In the genomic region with DNA sequence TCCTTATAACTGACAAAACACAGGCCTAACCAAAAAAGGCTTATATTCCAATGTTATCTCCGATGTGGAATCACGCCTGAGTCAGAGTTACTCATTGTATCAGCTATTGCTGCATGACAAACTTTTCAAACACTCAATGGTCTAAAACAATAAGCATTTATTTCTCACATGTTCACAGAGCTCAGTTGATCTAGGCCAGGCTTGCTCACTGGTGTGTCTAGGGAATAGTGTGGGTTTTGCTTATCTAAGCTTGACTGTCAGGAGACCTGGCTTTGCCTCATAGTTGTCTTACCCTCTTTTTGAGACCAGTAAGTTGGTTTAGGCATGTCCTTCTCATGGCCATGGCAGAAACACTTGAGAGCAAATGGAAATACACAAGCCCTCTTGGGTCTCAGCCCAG, we compare ENCODE assay signal across 13 cellular contexts.
DNase-seq lines count a peak whose midpoint lies in the region; ATAC-seq and TF ChIP-seq lines count a peak whose summit lies in the region.
"Had no signal": no experiment of that assay in that cellular context is flagged by ENCODE, and none has a peak within 500 bp of the region (broad histone marks: within the 10 kb centered on the region; RNA-seq: fewer than 3 reads in every experiment).

No MANE protein-coding gene starts in this region.

- H3K9me3 ChIP-seq in adipocyte (ENCODE audit: control insufficient read depth, low read length) = no peaks in the 10 kb centered on the region
- H3K9me3 ChIP-seq in transverse colon = no peaks in the 10 kb centered on the region
- H3K9me3 ChIP-seq in spleen = no peaks in the 10 kb centered on the region
- H3K9me3 ChIP-seq: A549 had no signal

- H3K4me3 ChIP-seq in adipocyte (ENCODE audit: low read length) = no peak overlapping the region
- H3K4me3 ChIP-seq in transverse colon = no peak overlapping the region
- no peak overlapping the region for H3K4me3 ChIP-seq in spleen
- H3K4me3 ChIP-seq: A549 had no signal

- no peaks in the 10 kb centered on the region for H3K27me3 ChIP-seq in adipocyte (replicated peaks; ENCODE audit: control insufficient read depth, insufficient read depth, low read length)
- no peaks in the 10 kb centered on the region for H3K27me3 ChIP-seq in transverse colon
- no peaks in the 10 kb centered on the region for H3K27me3 ChIP-seq in spleen (replicated peaks in 1 of 7)

- no peak for TF ChIP-seq POLR2A in transverse colon (IDR thresholded peaks at IDR 0.05)
- no peak for TF ChIP-seq POLR2A in spleen (IDR thresholded peaks at IDR 0.05)

- no peak for TF ChIP-seq EP300 in transverse colon (IDR thresholded peaks at IDR 0.05; ENCODE audit: low read depth)

- intact Hi-C loops in Right ventricle myocardium inferior (cut with DNase I) = no loop called here
- intact Hi-C loops in cardiac septum (cut with DNase I) = no loop called here
- intact Hi-C loops in transverse colon (cut with DNase I; ENCODE audit: low total_unique reads) = no loop called here
- intact Hi-C loops in spleen (cut with DNase I; ENCODE audit: low total_unique reads) = no loop called here

- 67 to 82% methylated on average over 2 of the region's 2 CpGs for WGBS in transverse colon (ENCODE audit: low coverage in 1 of 2), 2 donors
- 86 to 98% (median 94%) methylated on average over 2 of the region's 2 CpGs for WGBS in spleen, 5 donors

- H3K27ac ChIP-seq in transverse colon = peak overlapping the region; percentile 12 to 57 (median 23)
- no peak overlapping the region for H3K27ac ChIP-seq in spleen
- H3K27ac ChIP-seq: A549 had no signal

- H3K9ac ChIP-seq in adipocyte (ENCODE audit: low read length) = no peak overlapping the region

- no peak for DNase-seq in Right ventricle myocardium inferior (ENCODE audit: missing footprints)
- no peak for DNase-seq in cardiac septum (ENCODE audit: low spot score)
- peak; percentile 59 for DNase-seq in adipocyte (ENCODE audit: low read depth)
- DNase-seq in fibroblast of the conjunctiva (ENCODE audit: low read depth) = peak; percentile 36
- DNase-seq in transverse colon = no peak
- no peak for DNase-seq in activated T-cell treated with anti-CD3 and anti-CD28 coated beads, Interleukin-2, amount 50 U/mL, for 1 hour
- no peak for DNase-seq in spleen
- DNase-seq: activated CD4-positive, alpha-beta T cell treated with anti-CD3 and anti-CD28 coated beads for 4 hours; activated gamma-delta T cell treated with Interleukin-2 at 50 U/mL for 16 hours; H7; nephron progenitor cell had no signal

- TF ChIP-seq CTCF in transverse colon (IDR thresholded peaks at IDR 0.05) (no peak), spleen (IDR thresholded peaks at IDR 0.05 in 8 of 11, conservative IDR thresholded peaks at IDR 0.05 in 3 of 11) (no peak)

- ATAC-seq in Right ventricle myocardium inferior (peak; percentile 77), GM21529 (IDR thresholded peaks at IDR 0.05; ENCODE audit: unreplicated experiment) (no peak)

- no peaks in the 10 kb centered on the region for H3K36me3 ChIP-seq in adipocyte (ENCODE audit: control insufficient read depth, insufficient read depth, low read length, severe bottlenecking)
- no peaks in the 10 kb centered on the region for H3K36me3 ChIP-seq in transverse colon
- no peaks in the 10 kb centered on the region for H3K36me3 ChIP-seq in spleen

- in situ Hi-C loops in transverse colon (cut with MboI; ENCODE audit: low pct_ligation_motif_present in 1 of 4, low pct_unique_long_range_greater_than_20kb in 1 of 4, low sequenced_read_pairs in 3 of 4) = no loop called here

- H3K4me1 ChIP-seq in adipocyte (ENCODE audit: control insufficient read depth, insufficient read depth, low read length) (peaks cover 25% of the 10 kb centered on the region), transverse colon (peaks cover 0 to 21% (median 2%) of the 10 kb centered on the region in 4 donors), spleen (no peaks in the 10 kb centered on the region)

Comparison
In these comparisons a context has a peak if more than half of its experiments do, and no peak if none do; other contexts are left out.
1. DNase-seq: peak in adipocyte (single experiment) and fibroblast of the conjunctiva (single experiment); none in Right ventricle myocardium inferior (single experiment), cardiac septum (single experiment), transverse colon (single experiment), activated T-cell treated with anti-CD3 and anti-CD28 coated beads, Interleukin-2, amount 50 U/mL, for 1 hour (single experiment) and spleen (single experiment).
2. H3K27ac ChIP-seq: peak in transverse colon (4 of 4); none in spleen (0 of 8).